33 cellular contexts compared by ENCODE assay signal in genomic region chr1:1980467-1981141, GRCh38. TPM values are rescaled to one million over a fixed set of nuclear protein-coding genes. Genes with fewer than 3 reads are reported as not detected.
DNase-seq lines count a peak whose midpoint lies in the region; ATAC-seq, FAIRE-seq and TF ChIP-seq lines count a peak whose summit lies in the region.
"Had no signal": no experiment of that assay in that cellular context is flagged by ENCODE, and none has a peak within 500 bp of the region (broad histone marks: within the 10 kb centered on the region; RNA-seq: fewer than 3 reads in every experiment).

No MANE protein-coding gene starts in this region.

- H3K9me3 Mint-ChIP-seq in H9, result peaks cover 9 to 20% of the 10 kb centered on the region in 2 experiments
- H3K9me3 Mint-ChIP-seq: CD8-positive, alpha-beta memory T cell had no signal

- POLR2A ChIA-PET in HepG2 (lab: Yijun Ruan, JAX), result no interaction called here

- TF ChIP-seq RAD21 in HepG2 (CRISPR knock-in tag; IDR thresholded peaks at IDR 0.05), result no peak

- no peak overlapping the region for H3K4ac ChIP-seq in H9 (ENCODE audit: low read depth, low read length)

- H2AFZ ChIP-seq in HepG2 (ENCODE audit: low read length) (no peak overlapping the region), H9 (ENCODE audit: low read length) (no peak overlapping the region), osteoblast (ENCODE audit: low read length) (no peak overlapping the region)

- no peak overlapping the region for H3K9ac ChIP-seq in HepG2 (ENCODE audit: insufficient read depth, low read depth, low read length)
- no peak overlapping the region for H3K9ac ChIP-seq in H9 (ENCODE audit: extremely low read depth, insufficient read length, low read length)
- H3K9ac ChIP-seq in kidney (ENCODE audit: low read length in 2 of 2), result no peak overlapping the region
- H3K9ac ChIP-seq: BLaER1 had no signal

- H3K79me2 ChIP-seq in HepG2 (ENCODE audit: insufficient read depth, low read length) (no peaks in the 10 kb centered on the region), H9 (ENCODE audit: insufficient read depth, low read length) (no peaks in the 10 kb centered on the region), osteoblast (ENCODE audit: insufficient read depth, low read length) (no peaks in the 10 kb centered on the region)

- no peak overlapping the region for H2BK20ac ChIP-seq in H9 (ENCODE audit: low read depth, low read length, poor library complexity, severe bottlenecking)

- peaks cover 0 to 11% (median 0%) of the 10 kb centered on the region in 3 experiments; a peak in 2 of 7 replicates for H3K36me3 Mint-ChIP-seq in H9 (ENCODE audit: insufficient read depth in 1 of 3, low read depth in 3 of 3)
- H3K36me3 Mint-ChIP-seq: CD14-positive monocyte; CD4-positive, alpha-beta memory T cell; CD4-positive, CD25-positive, alpha-beta regulatory T cell; CD8-positive, alpha-beta memory T cell had no signal

- H2BK120ac ChIP-seq in H9 (ENCODE audit: low read depth, low read length, poor library complexity, severe bottlenecking), result no peak overlapping the region

- ATAC-seq in HepG2 (no peak), right lobe of liver (no peak), esophagus mucosa (no peak), GM21528 (IDR thresholded peaks at IDR 0.05; ENCODE audit: low FRiP score, unreplicated experiment) (no peak)
- ATAC-seq: GM12878 had no signal

- BruUV-seq in HepG2 (replicated peaks; lab: Mats Ljungman, UMichigan), result no TSS peak

- no peak overlapping the region for H3K4me3 Mint-ChIP-seq in H9
- H3K4me3 Mint-ChIP-seq: CD14-positive monocyte; CD4-positive, alpha-beta memory T cell; CD4-positive, CD25-positive, alpha-beta regulatory T cell; CD8-positive, alpha-beta memory T cell had no signal

- H3K36me3 ChIP-seq in HepG2 (replicated peaks in 1 of 2; ENCODE audit: control insufficient read depth in 1 of 2, insufficient read depth in 2 of 2, low read length in 2 of 2) (no peaks in the 10 kb centered on the region), right lobe of liver (no peaks in the 10 kb centered on the region), kidney (ENCODE audit: control insufficient read depth in 1 of 2, insufficient read depth in 2 of 2, low read length in 2 of 2) (no peaks in the 10 kb centered on the region), osteoblast (ENCODE audit: insufficient read depth, low read length) (no peaks in the 10 kb centered on the region)
- H3K36me3 ChIP-seq: BE2C, BLaER1 had no signal

- H3K27ac Mint-ChIP-seq in H9, result no peak overlapping the region
- H3K27ac Mint-ChIP-seq: CD14-positive monocyte; CD4-positive, alpha-beta memory T cell; CD4-positive, CD25-positive, alpha-beta regulatory T cell; CD8-positive, alpha-beta memory T cell had no signal

- no peaks in the 10 kb centered on the region for H3K9me3 ChIP-seq in HepG2 (ENCODE audit: low read length)
- no peaks in the 10 kb centered on the region for H3K9me3 ChIP-seq in right lobe of liver
- H3K9me3 ChIP-seq in H9 (ENCODE audit: control insufficient read depth, low read depth, low read length), result no peaks in the 10 kb centered on the region
- H3K9me3 ChIP-seq in kidney (ENCODE audit: control insufficient read depth in 1 of 2, low read length in 2 of 2), result no peaks in the 10 kb centered on the region
- no peaks in the 10 kb centered on the region for H3K9me3 ChIP-seq in osteoblast (ENCODE audit: low read depth, low read length)
- H3K9me3 ChIP-seq: BE2C had no signal

- H3K4me2 ChIP-seq in HepG2 (ENCODE audit: low read depth, low read length) (no peak overlapping the region), H9 (ENCODE audit: insufficient read depth, insufficient read length, low read length) (no peak overlapping the region), osteoblast (ENCODE audit: insufficient read depth, low read length) (no peak overlapping the region)
- H3K4me2 ChIP-seq: BLaER1 had no signal

- no peak overlapping the region for H3K4me3 ChIP-seq in HepG2 (replicated peaks in 1 of 3; ENCODE audit: insufficient read depth in 1 of 3, low read depth in 2 of 3, low read length in 3 of 3)
- no peak overlapping the region for H3K4me3 ChIP-seq in right lobe of liver
- no peak overlapping the region for H3K4me3 ChIP-seq in kidney (ENCODE audit: low read length in 2 of 2)
- no peak overlapping the region for H3K4me3 ChIP-seq in osteoblast (ENCODE audit: insufficient read depth, low read length)
- H3K4me3 ChIP-seq: BLaER1, GM12878 had no signal

- H3K27ac ChIP-seq in HepG2 (ENCODE audit: extremely low read length, insufficient read depth, low read length) (no peak overlapping the region), right lobe of liver (no peak overlapping the region), H9 (ENCODE audit: insufficient read length, low read depth, low read length) (no peak overlapping the region), kidney (ENCODE audit: low read depth in 2 of 2, low read length in 2 of 2) (no peak overlapping the region), osteoblast (ENCODE audit: low read depth, low read length) (no peak overlapping the region)
- H3K27ac ChIP-seq: BLaER1 had no signal

- CTCF ChIA-PET in HepG2 (lab: Yijun Ruan, JAX; ENCODE audit: low intra/inter-chr PET ratio, low total read pairs), result no interaction called here

- H3K23ac ChIP-seq in H9 (ENCODE audit: insufficient read length, low read depth, low read length), result no peak overlapping the region

- FAIRE-seq in HepG2 (lab: Jason Lieb, UNC) (no peak), kidney (lab: Jason Lieb, UNC) (no peak)
- FAIRE-seq: A204.1, GM12878, GM12892, GM18507 had no signal

- TF ChIP-seq POLR2A in HepG2 (IDR thresholded peaks at IDR 0.05; ENCODE audit: insufficient read depth in 1 of 2, low read depth in 2 of 2, low read length in 2 of 2) (no peak), right lobe of liver (IDR thresholded peaks at IDR 0.05) (no peak)

- no peak overlapping the region for H4K5ac ChIP-seq in H9 (ENCODE audit: insufficient read length, low read depth, low read length)

- H3K4me1 Mint-ChIP-seq in H9, result peaks cover 0 to 5% of the 10 kb centered on the region in 2 experiments; a peak in 2 of 4 replicates
- H3K4me1 Mint-ChIP-seq: CD4-positive, alpha-beta memory T cell; CD4-positive, CD25-positive, alpha-beta regulatory T cell; CD8-positive, alpha-beta memory T cell had no signal

- in situ Hi-C loops in HepG2 (cut with HindIII; ENCODE audit: extremely low pct_ligation_motif_present, low pct_unique_long_range_greater_than_20kb), result no loop called here

- H3K23me2 ChIP-seq in H9 (ENCODE audit: insufficient read length, low read depth, low read length, poor library complexity, severe bottlenecking), result no peaks in the 10 kb centered on the region

- H3T11ph ChIP-seq in H9 (ENCODE audit: low read length), result no peak overlapping the region

- DNase-seq in HepG2 (ENCODE audit: low spot score), result no peak
- DNase-seq in right lobe of liver, result no peak
- peak; percentile 27 for DNase-seq in H9
- DNase-seq in kidney, result peak; percentile 66
- peak; percentile 65 for DNase-seq in osteoblast (ENCODE audit: insufficient read length, low spot score, missing footprints)
- DNase-seq in HuH-7.5 (ENCODE audit: low spot score), result no peak
- DNase-seq: 8988T; ACHN; BE2C; C1 segment of cervical spinal cord; CD4-positive, alpha-beta memory T cell; CD4-positive, CD25-positive, alpha-beta regulatory T cell; CD8-positive, alpha-beta memory T cell; COR-L47; DMS 273 treated with DMSO at 0.1 percent for 48 hours; DMS153; DMS53; DMS79; DND-41; EL; GDM1 had no signal

- no peak overlapping the region; the same call in 1 of the 2 replicates for H3K14ac ChIP-seq in H9 (ENCODE audit: insufficient read depth, low read length)

- H2BK15ac ChIP-seq in H9 (ENCODE audit: low read depth, low read length), result no peak overlapping the region

- no peak overlapping the region for H2AK5ac ChIP-seq in H9 (ENCODE audit: insufficient read length, low read length)

- H3K18ac ChIP-seq in H9 (ENCODE audit: insufficient read length, low read depth, low read length), result no peak overlapping the region

- no peak overlapping the region for H4K91ac ChIP-seq in H9 (ENCODE audit: insufficient read length, low read depth, low read length)

- H4K8ac ChIP-seq in H9 (replicated peaks; ENCODE audit: insufficient read length, low read depth, low read length), result no peak overlapping the region

- TF ChIP-seq CTCF in HepG2 (CRISPR knock-in tag; IDR thresholded peaks at IDR 0.05) (no peak), right lobe of liver (IDR thresholded peaks at IDR 0.05) (no peak), H9 (conservative IDR thresholded peaks at IDR 0.05) (no peak), kidney (IDR thresholded peaks at IDR 0.05; ENCODE audit: borderline replicate concordance, extremely low read depth, insufficient read depth) (no peak), osteoblast (IDR thresholded peaks at IDR 0.05; ENCODE audit: extremely low read depth, low read depth, low read length) (no peak)

- no peaks in the 10 kb centered on the region for H4K20me1 ChIP-seq in HepG2 (ENCODE audit: insufficient read depth, low read length)
- H4K20me1 ChIP-seq in H9 (ENCODE audit: control insufficient read depth, insufficient read depth, insufficient read length), result no peaks in the 10 kb centered on the region
- no peaks in the 10 kb centered on the region for H4K20me1 ChIP-seq in osteoblast (ENCODE audit: insufficient read depth, low read length)
- H4K20me1 ChIP-seq: BLaER1 had no signal

- intact Hi-C loops in HepG2 (cut with micrococcal nuclease; ENCODE audit: unreplicated experiment) (no loop called here), right lobe of liver (cut with DNase I) (no loop called here), kidney (cut with DNase I) (no loop called here)

- no peak overlapping the region for H2BK12ac ChIP-seq in H9 (ENCODE audit: insufficient read length, low read depth, low read length)

- peaks cover 15% of the 10 kb centered on the region for H3K4me1 ChIP-seq in HepG2 (ENCODE audit: insufficient read depth, low read length)
- H3K4me1 ChIP-seq in right lobe of liver, result no peaks in the 10 kb centered on the region
- no peaks in the 10 kb centered on the region for H3K4me1 ChIP-seq in H9 (ENCODE audit: insufficient read depth, low read length)
- H3K4me1 ChIP-seq in kidney (ENCODE audit: control insufficient read depth in 1 of 2, insufficient read depth in 1 of 2, low read depth in 1 of 2, low read length in 2 of 2), result no peaks in the 10 kb centered on the region
- H3K4me1 ChIP-seq in osteoblast (ENCODE audit: insufficient read depth, low read length), result no peaks in the 10 kb centered on the region
- H3K4me1 ChIP-seq: BE2C had no signal

- H3K79me1 ChIP-seq in H9 (ENCODE audit: insufficient read depth, low read depth, low read length, poor library complexity, severe bottlenecking), result no peaks in the 10 kb centered on the region

- TF ChIP-seq EP300 in HepG2 (IDR thresholded peaks at IDR 0.05; ENCODE audit: low read depth in 2 of 2, low read length in 2 of 2), result no peak
- TF ChIP-seq EP300 in HepG2 (CRISPR knock-in tag; IDR thresholded peaks at IDR 0.05; ENCODE audit: borderline replicate concordance), result no peak

- H3K27me3 Mint-ChIP-seq in H9 (ENCODE audit: low read depth), result peaks cover 3% of the 10 kb centered on the region

- H3K27me3 ChIP-seq in HepG2 (ENCODE audit: control insufficient read depth in 1 of 2, insufficient read depth in 2 of 2, low read length in 2 of 2), result peaks cover 11 to 34% of the 10 kb centered on the region in 2 experiments; a peak in 4 of 5 replicates
- no peaks in the 10 kb centered on the region for H3K27me3 ChIP-seq in right lobe of liver
- no peaks in the 10 kb centered on the region for H3K27me3 ChIP-seq in H9 (ENCODE audit: insufficient read depth, low read length)
- H3K27me3 ChIP-seq in osteoblast (ENCODE audit: insufficient read depth, low read length), result peaks cover 3% of the 10 kb centered on the region
- H3K27me3 ChIP-seq: BLaER1 had no signal

- no peak overlapping the region for H3K56ac ChIP-seq in H9 (ENCODE audit: insufficient read length, low read depth, low read length)

- no peak overlapping the region for H2BK5ac ChIP-seq in H9 (ENCODE audit: insufficient read length, low read length)

- whole genome bisulfite sequencing in HepG2 (ENCODE audit: low lambda C conversion rate), result 66% methylated on average over 21 of the region's 42 CpGs
- 86% methylated on average over 6 of the region's 42 CpGs for WGBS in right lobe of liver (ENCODE audit: insufficient coverage, low coverage, low lambda C conversion rate, missing lambda C conversion rate)
- WGBS in H9 (ENCODE audit: extremely low coverage, insufficient read length, low lambda C conversion rate), result no CpG with 5 or more reads among the region's 42 CpGs

RNA-seq across cellular contexts. Expression of gene CFAP74, which starts 23.0 kb away (rescaled TPM):
- total RNA-seq in HepG2 (2016; rRNA removed; fragmentation: Illumina TruSeq; extraction: Trizol) (0.27 TPM in 1 of 2 replicates, not detected in the other), right lobe of liver (1 to 10 TPM in 2 of 6 experiments, under 1 TPM in 3, not detected in 1; 0.16 to 3.5 (median 0.32) TPM), H9 (2021) (0.28 and 0.44 TPM in 2 replicates), kidney (not detected), osteoblast (not detected in 2 replicates), esophagus mucosa (not detected)
- total RNA-seq in HepG2 (2016; cell fraction: cytosol; rRNA removed; fragmentation: Illumina TruSeq; extraction: Trizol; ENCODE audit: low read depth), result 0.09 TPM in 1 of 2 replicates, not detected in the other
- 0.09 and 0.10 TPM in 2 replicates for total RNA-seq in HepG2 (2016; cell fraction: insoluble cytoplasmic fraction; rRNA removed; fragmentation: Illumina TruSeq; extraction: Trizol)
- total RNA-seq in HepG2 (2016; cell fraction: membrane; rRNA removed; fragmentation: Illumina TruSeq; extraction: Trizol), result 0.07 and 0.09 TPM in 2 replicates
- 0.28 and 0.66 TPM in 2 replicates for total RNA-seq in HepG2 (2016; cell fraction: nucleus; rRNA removed; fragmentation: Illumina TruSeq; extraction: Trizol)
- polyA plus RNA-seq in HepG2 (2011; rRNA removed) (0.57 and 0.62 TPM in 2 replicates), kidney (ENCODE audit: insufficient read depth, low read depth, low replicate concordance) (not detected)
- 0.13 TPM in 2 replicates for polyA plus RNA-seq in HepG2 (2011; cell fraction: cytosol; rRNA removed)
- polyA plus RNA-seq in HepG2 (2011; cell fraction: nucleus; rRNA removed), result 4.1 and 5.0 TPM in 2 replicates
- 0.67 and 2.1 TPM in 2 replicates for polyA plus RNA-seq in HepG2 (2012)
- 0.05 TPM in 1 of 2 replicates, not detected in the other for polyA plus RNA-seq in HepG2 (2016; cell fraction: cytosol; fragmentation: Illumina TruSeq; extraction: Trizol; ENCODE audit: low read depth)
- polyA plus RNA-seq in HepG2 (2016; cell fraction: insoluble cytoplasmic fraction; fragmentation: Illumina TruSeq; extraction: Trizol; ENCODE audit: low read depth), result 0.08 and 0.10 TPM in 2 replicates
- 0.11 TPM in 1 of 2 replicates, not detected in the other for polyA plus RNA-seq in HepG2 (2016; cell fraction: membrane; fragmentation: Illumina TruSeq; extraction: Trizol; ENCODE audit: low read depth)
- 0.48 and 0.64 TPM in 2 replicates for polyA plus RNA-seq in HepG2 (2016; cell fraction: nucleus; fragmentation: Illumina TruSeq; extraction: Trizol; ENCODE audit: insufficient read depth, low read depth)
- polyA minus RNA-seq in HepG2 (2011; rRNA and poly(A)+ RNA removed; ENCODE audit: low replicate concordance), result 0.56 TPM in 1 of 2 replicates, not detected in the other
- polyA minus RNA-seq in HepG2 (2011; cell fraction: cytosol; rRNA and poly(A)+ RNA removed), result 0.20 TPM in 1 of 2 replicates, not detected in the other
- polyA minus RNA-seq in HepG2 (2011; cell fraction: nucleus; rRNA and poly(A)+ RNA removed), result 0.77 and 0.99 TPM in 2 replicates
- total RNA-seq: A673; CD4-positive, alpha-beta memory T cell; CD4-positive, CD25-positive, alpha-beta regulatory T cell; CD8-positive, alpha-beta memory T cell; Daoy; G401; GM12878 had no signal
- polyA plus RNA-seq: AG04450; CD14-positive monocyte; CD4-positive, alpha-beta memory T cell; CD4-positive, CD25-positive, alpha-beta regulatory T cell; CD8-positive, alpha-beta memory T cell had no signal

RNA-seq across cellular contexts. Expression of gene GABRD, which starts 38.5 kb away (rescaled TPM):
- total RNA-seq in HepG2 (2016; rRNA removed; fragmentation: Illumina TruSeq; extraction: Trizol), result not detected in 2 replicates
- not detected in 2 replicates for total RNA-seq in HepG2 (2016; cell fraction: cytosol; rRNA removed; fragmentation: Illumina TruSeq; extraction: Trizol; ENCODE audit: low read depth)
- total RNA-seq in HepG2 (2016; cell fraction: insoluble cytoplasmic fraction; rRNA removed; fragmentation: Illumina TruSeq; extraction: Trizol), result not detected in 2 replicates
- not detected in 2 replicates for total RNA-seq in HepG2 (2016; cell fraction: membrane; rRNA removed; fragmentation: Illumina TruSeq; extraction: Trizol)
- not detected in 2 replicates for total RNA-seq in HepG2 (2016; cell fraction: nucleus; rRNA removed; fragmentation: Illumina TruSeq; extraction: Trizol)
- 0.22 TPM in 1 of 2 replicates, not detected in the other for polyA plus RNA-seq in HepG2 (2011; rRNA removed)
- 0.09 TPM in 1 of 2 replicates, not detected in the other for polyA plus RNA-seq in HepG2 (2011; cell fraction: cytosol; rRNA removed)
- 0.08 TPM in 1 of 2 replicates, not detected in the other for polyA plus RNA-seq in HepG2 (2011; cell fraction: nucleus; rRNA removed)
- not detected in 2 replicates for polyA plus RNA-seq in HepG2 (2012)
- polyA plus RNA-seq in HepG2 (2016; cell fraction: cytosol; fragmentation: Illumina TruSeq; extraction: Trizol; ENCODE audit: low read depth), result not detected in 2 replicates
- polyA plus RNA-seq in HepG2 (2016; cell fraction: insoluble cytoplasmic fraction; fragmentation: Illumina TruSeq; extraction: Trizol; ENCODE audit: low read depth), result not detected in 2 replicates
- polyA plus RNA-seq in HepG2 (2016; cell fraction: membrane; fragmentation: Illumina TruSeq; extraction: Trizol; ENCODE audit: low read depth), result not detected in 2 replicates
- not detected in 2 replicates for polyA plus RNA-seq in HepG2 (2016; cell fraction: nucleus; fragmentation: Illumina TruSeq; extraction: Trizol; ENCODE audit: insufficient read depth, low read depth)
- polyA minus RNA-seq in HepG2 (2011; rRNA and poly(A)+ RNA removed; ENCODE audit: low replicate concordance), result 0.51 TPM in 1 of 2 replicates, not detected in the other
- not detected in 2 replicates for polyA minus RNA-seq in HepG2 (2011; cell fraction: cytosol; rRNA and poly(A)+ RNA removed)
- not detected in 2 replicates for polyA minus RNA-seq in HepG2 (2011; cell fraction: nucleus; rRNA and poly(A)+ RNA removed)
- total RNA-seq in right lobe of liver, result under 1 TPM in 1 of 6 experiments, not detected in 5; 0.55 TPM
- total RNA-seq in H9 (2021), result 0.59 and 0.83 TPM in 2 replicates
- 0.63 TPM for total RNA-seq in kidney
- polyA plus RNA-seq in kidney (ENCODE audit: insufficient read depth, low read depth, low replicate concordance), result 1.1 TPM
- not detected in 2 replicates for total RNA-seq in osteoblast
- total RNA-seq in esophagus mucosa, result 0.36 TPM
- total RNA-seq: A673; CD4-positive, alpha-beta memory T cell; CD8-positive, alpha-beta memory T cell; Daoy; GM12878 had no signal
- polyA plus RNA-seq: AG04450; CD14-positive monocyte; CD4-positive, alpha-beta memory T cell; CD4-positive, CD25-positive, alpha-beta regulatory T cell; CD8-positive, alpha-beta memory T cell; GM12878 had no signal

Comparison
In these comparisons a context has a peak if more than half of its experiments do, and no peak if none do; other contexts are left out.
1. DNase-seq: peak in H9 (single experiment), kidney (single experiment) and osteoblast (single experiment); none in HepG2 (single experiment), right lobe of liver (0 of 3) and HuH-7.5 (single experiment).